Comparison of ENCODE assay signal across 1 cellular context in the genomic region with DNA sequence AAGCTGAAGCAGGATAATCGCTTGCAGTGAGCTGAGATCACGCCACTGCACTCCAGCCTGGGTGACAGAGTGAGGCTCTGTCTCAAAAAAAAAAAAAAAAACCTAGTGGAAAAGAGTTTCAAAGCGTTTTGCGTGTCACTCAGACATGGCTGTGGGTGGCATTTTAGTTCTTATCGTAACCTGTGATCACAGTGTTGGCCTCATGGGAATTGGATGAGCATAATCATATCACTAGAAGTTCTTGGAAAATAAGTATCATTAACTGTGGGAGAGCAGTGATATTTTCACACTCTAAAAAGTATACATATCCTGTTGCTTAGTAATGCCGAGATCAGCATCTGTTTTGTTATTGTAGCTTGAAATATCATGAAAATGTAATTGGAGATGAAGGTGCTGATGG.
TF ChIP-seq lines count a peak whose summit lies in the region.

No MANE protein-coding gene starts in this region.

TF ChIP-seq in HCT116, 20 proteins besides CTCF, POLR2A, EP300 and RAD21 (continued from another document):
- TF ChIP-seq, protein P1, sequence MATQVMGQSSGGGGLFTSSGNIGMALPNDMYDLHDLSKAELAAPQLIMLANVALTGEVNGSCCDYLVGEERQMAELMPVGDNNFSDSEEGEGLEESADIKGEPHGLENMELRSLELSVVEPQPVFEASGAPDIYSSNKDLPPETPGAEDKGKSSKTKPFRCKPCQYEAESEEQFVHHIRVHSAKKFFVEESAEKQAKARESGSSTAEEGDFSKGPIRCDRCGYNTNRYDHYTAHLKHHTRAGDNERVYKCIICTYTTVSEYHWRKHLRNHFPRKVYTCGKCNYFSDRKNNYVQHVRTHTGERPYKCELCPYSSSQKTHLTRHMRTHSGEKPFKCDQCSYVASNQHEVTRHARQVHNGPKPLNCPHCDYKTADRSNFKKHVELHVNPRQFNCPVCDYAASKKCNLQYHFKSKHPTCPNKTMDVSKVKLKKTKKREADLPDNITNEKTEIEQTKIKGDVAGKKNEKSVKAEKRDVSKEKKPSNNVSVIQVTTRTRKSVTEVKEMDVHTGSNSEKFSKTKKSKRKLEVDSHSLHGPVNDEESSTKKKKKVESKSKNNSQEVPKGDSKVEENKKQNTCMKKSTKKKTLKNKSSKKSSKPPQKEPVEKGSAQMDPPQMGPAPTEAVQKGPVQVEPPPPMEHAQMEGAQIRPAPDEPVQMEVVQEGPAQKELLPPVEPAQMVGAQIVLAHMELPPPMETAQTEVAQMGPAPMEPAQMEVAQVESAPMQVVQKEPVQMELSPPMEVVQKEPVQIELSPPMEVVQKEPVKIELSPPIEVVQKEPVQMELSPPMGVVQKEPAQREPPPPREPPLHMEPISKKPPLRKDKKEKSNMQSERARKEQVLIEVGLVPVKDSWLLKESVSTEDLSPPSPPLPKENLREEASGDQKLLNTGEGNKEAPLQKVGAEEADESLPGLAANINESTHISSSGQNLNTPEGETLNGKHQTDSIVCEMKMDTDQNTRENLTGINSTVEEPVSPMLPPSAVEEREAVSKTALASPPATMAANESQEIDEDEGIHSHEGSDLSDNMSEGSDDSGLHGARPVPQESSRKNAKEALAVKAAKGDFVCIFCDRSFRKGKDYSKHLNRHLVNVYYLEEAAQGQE (IDR thresholded peaks at IDR 0.05; ENCODE audit: low read depth) = no peak
- TF ChIP-seq JUND (IDR thresholded peaks at IDR 0.05) = no peak
- TF ChIP-seq ELF1 (IDR thresholded peaks at IDR 0.05; ENCODE audit: borderline replicate concordance, low read depth) = no peak
- no peak for TF ChIP-seq TCF7L2 (IDR thresholded peaks at IDR 0.05; ENCODE audit: borderline replicate concordance, extremely low read depth, insufficient read depth, insufficient read length)
- TF ChIP-seq ZFX (IDR thresholded peaks at IDR 0.05) = no peak
- TF ChIP-seq, protein P2, sequence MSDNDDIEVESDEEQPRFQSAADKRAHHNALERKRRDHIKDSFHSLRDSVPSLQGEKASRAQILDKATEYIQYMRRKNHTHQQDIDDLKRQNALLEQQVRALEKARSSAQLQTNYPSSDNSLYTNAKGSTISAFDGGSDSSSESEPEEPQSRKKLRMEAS (IDR thresholded peaks at IDR 0.05) = no peak
- no peak for TF ChIP-seq EZH2phosphoT487 (IDR thresholded peaks at IDR 0.05; ENCODE audit: borderline replicate concordance)
- TF ChIP-seq YY1 (IDR thresholded peaks at IDR 0.05; ENCODE audit: extremely low read depth, insufficient replicate concordance, low read depth, low read length) = no peak
- TF ChIP-seq EZH2 (IDR thresholded peaks at IDR 0.05) = no peak
- TF ChIP-seq SP1 (IDR thresholded peaks at IDR 0.05; ENCODE audit: low read depth) = no peak
- no peak for TF ChIP-seq SRF (IDR thresholded peaks at IDR 0.05; ENCODE audit: low read depth)
- TF ChIP-seq CEBPB (IDR thresholded peaks at IDR 0.05; ENCODE audit: low read depth) = no peak
- no peak for TF ChIP-seq ZNF274 (IDR thresholded peaks at IDR 0.05; ENCODE audit: low read depth, low read length)
- no peak for TF ChIP-seq SIN3A (IDR thresholded peaks at IDR 0.05; ENCODE audit: low read depth)
- TF ChIP-seq, protein P3, sequence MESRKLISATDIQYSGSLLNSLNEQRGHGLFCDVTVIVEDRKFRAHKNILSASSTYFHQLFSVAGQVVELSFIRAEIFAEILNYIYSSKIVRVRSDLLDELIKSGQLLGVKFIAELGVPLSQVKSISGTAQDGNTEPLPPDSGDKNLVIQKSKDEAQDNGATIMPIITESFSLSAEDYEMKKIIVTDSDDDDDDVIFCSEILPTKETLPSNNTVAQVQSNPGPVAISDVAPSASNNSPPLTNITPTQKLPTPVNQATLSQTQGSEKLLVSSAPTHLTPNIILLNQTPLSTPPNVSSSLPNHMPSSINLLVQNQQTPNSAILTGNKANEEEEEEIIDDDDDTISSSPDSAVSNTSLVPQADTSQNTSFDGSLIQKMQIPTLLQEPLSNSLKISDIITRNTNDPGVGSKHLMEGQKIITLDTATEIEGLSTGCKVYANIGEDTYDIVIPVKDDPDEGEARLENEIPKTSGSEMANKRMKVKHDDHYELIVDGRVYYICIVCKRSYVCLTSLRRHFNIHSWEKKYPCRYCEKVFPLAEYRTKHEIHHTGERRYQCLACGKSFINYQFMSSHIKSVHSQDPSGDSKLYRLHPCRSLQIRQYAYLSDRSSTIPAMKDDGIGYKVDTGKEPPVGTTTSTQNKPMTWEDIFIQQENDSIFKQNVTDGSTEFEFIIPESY (IDR thresholded peaks at IDR 0.05; ENCODE audit: extremely low read depth, insufficient replicate concordance, low read length) = no peak
- no peak for TF ChIP-seq POLR2AphosphoS5 (IDR thresholded peaks at IDR 0.05; ENCODE audit: low read depth, low read length)
- TF ChIP-seq EGR1 (IDR thresholded peaks at IDR 0.05; ENCODE audit: low read depth) = no peak
TF ChIP-seq in HCT116: peak in this region for 0.
